Comparison of ENCODE assay signal across 8 cellular contexts in the genomic region with DNA sequence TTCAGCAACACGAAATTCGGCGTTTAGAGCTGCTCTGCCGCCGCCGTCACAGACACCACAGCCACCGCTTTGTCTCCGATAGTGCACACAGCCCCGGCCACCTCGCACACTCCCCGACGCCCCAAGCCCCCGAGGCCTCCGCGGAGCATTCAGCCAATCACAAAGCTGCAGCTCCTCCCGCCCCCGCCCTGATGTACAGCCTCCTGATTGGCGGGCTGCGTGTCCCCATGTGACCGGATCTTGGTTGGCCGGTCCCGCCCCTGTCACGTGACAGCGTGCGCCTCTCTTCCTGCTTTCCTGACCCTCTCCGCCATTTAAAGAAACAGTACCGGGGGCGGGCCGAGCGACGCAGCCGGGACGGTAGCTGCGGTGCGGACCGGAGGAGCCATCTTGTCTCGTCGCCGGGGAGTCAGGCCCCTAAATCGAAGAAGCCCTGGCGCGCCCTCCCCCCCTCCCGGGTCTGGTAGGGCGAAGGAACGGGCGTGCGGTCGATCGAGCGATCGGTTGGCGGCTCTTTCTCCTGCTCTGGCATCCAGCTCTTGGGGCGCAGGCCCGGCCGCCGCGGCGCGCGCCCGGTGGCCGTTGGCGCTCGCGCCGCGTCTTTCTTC.
DNase-seq lines count a peak whose midpoint lies in the region; ATAC-seq lines count a peak whose summit lies in the region.

A gene (plus strand): TSS at position 342 of the 608 bp plus-strand sequence.

- ATAC-seq in HG03442 (IDR thresholded peaks at IDR 0.05; ENCODE audit: unreplicated experiment) = peak; percentile 83

- H3K27ac ChIP-seq in cingulate gyrus (ENCODE audit: low read depth, low read length) = peak within 1 kb of the TSS; percentile 66

- DNase-seq in AML-193 (lab: John Stamatoyannopoulos, UW) = peak; percentile 82 to 84
- DNase-seq in GM19238 (ENCODE audit: insufficient read length, low spot score) = peak; percentile 99
- peak; percentile 95 to 98 for DNase-seq in NCI-H524 (lab: John Stamatoyannopoulos, UW)
- peak; percentile 96 to 98 for DNase-seq in activated CD4-positive, alpha-beta T cell treated with anti-CD3 and anti-CD28 coated beads for 4 hours
- DNase-seq in kidney glomerular epithelial cell (lab: John Stamatoyannopoulos, UW) = peak; percentile 95
- peak; percentile 88 to 94 for DNase-seq in stimulated activated CD4-positive, alpha-beta T cell treated with anti-CD3 and anti-CD28 coated beads, Interleukin-1b, Interleukin-23, amount 100 ng/mL, for 1 hour (ENCODE audit: low read depth in 2 of 2)

Comparison
In these comparisons a context has a peak if more than half of its experiments do, and no peak if none do; other contexts are left out.
1. Peak in every context shown above with its lines: DNase-seq, ATAC-seq and H3K27ac ChIP-seq.